ENCODE assay signal across 11 cellular contexts in the genomic region with DNA sequence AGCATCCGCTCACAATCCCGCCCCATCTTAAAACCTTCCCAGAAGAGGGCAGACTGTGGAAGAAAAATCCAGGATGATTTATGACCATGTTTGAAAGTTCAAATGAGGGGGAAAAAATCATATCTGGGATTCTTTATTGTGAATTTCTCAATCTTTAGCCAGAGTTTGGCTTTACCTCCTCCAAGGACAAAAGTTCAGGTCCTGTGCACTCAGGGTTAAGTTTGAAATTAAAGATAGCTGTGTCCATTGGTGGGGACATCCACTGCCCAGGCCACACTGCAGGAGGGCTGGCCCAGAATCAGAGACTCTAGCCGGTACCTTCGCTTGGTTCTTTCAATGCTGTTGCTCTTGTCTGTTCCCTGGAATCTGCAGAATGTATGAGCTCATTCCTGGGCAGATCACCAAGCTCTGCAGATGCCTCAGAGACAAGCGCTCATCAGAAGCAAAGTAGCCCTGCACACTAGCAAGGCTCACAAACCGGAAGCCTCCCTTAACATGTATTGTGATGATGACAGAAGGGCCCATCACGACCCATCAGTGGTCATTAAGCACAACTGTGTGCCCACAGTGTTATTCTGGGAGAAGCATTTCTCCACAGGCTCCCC.
DNase-seq lines count a peak whose midpoint lies in the region; ATAC-seq and TF ChIP-seq lines count a peak whose summit lies in the region.
"Had no signal": no experiment of that assay in that cellular context is flagged by ENCODE, and none has a peak within 500 bp of the region (broad histone marks: within the 10 kb centered on the region; RNA-seq: fewer than 3 reads in every experiment).

No MANE protein-coding gene starts in this region.

- no peak overlapping the region for H4K91ac ChIP-seq in neuronal stem cell (ENCODE audit: low read depth, low read length, poor library complexity)

- H3K36me3 ChIP-seq in right lobe of liver (no peaks in the 10 kb centered on the region), transverse colon (no peaks in the 10 kb centered on the region), neuronal stem cell (replicated peaks in 1 of 2; ENCODE audit: control insufficient read depth in 2 of 2, insufficient read depth in 2 of 2, low read length in 2 of 2) (no peaks in the 10 kb centered on the region)

- no peak overlapping the region for H2BK12ac ChIP-seq in neuronal stem cell (ENCODE audit: low read length)

- TF ChIP-seq POLR2A in right lobe of liver (IDR thresholded peaks at IDR 0.05) (no peak), transverse colon (IDR thresholded peaks at IDR 0.05) (no peak)

- no peak overlapping the region for H3K4ac ChIP-seq in neuronal stem cell (ENCODE audit: low read length)

- H2BK120ac ChIP-seq in neuronal stem cell (ENCODE audit: low read depth, low read length) = no peak overlapping the region

- H3K79me1 ChIP-seq in neuronal stem cell (ENCODE audit: low read depth, low read length) = no peaks in the 10 kb centered on the region

- H3K27ac ChIP-seq in right lobe of liver (no peak overlapping the region), transverse colon (peak overlapping the region in 1 of 4 donors; percentile 7), neuronal stem cell (replicated peaks; ENCODE audit: low read length) (no peak overlapping the region)

- WGBS in right lobe of liver (ENCODE audit: insufficient coverage, low coverage, low lambda C conversion rate, missing lambda C conversion rate) = 66% methylated on average over 3 of the region's 7 CpGs
- 59% methylated on average over 7 of the region's 7 CpGs; no CpG with 5 or more reads in 1 of the 2 donors for WGBS in transverse colon (ENCODE audit: low coverage in 1 of 2), 2 donors
- no CpG with 5 or more reads among the region's 7 CpGs for WGBS in neuronal stem cell (ENCODE audit: extremely low coverage in 2 of 2, insufficient read length in 2 of 2, insufficient replicate concordance in 1 of 2), 2 donors

- no peak overlapping the region for H3K14ac ChIP-seq in neuronal stem cell (ENCODE audit: low read length)

- H3K36me3 Mint-ChIP-seq in chondrocyte (ENCODE audit: low read depth) = no peaks in the 10 kb centered on the region
- H3K36me3 Mint-ChIP-seq in endothelial cell (ENCODE audit: low read depth, unreplicated experiment) = no peaks in the 10 kb centered on the region

- H3K4me2 ChIP-seq in neuronal stem cell (ENCODE audit: insufficient read depth, low read length, poor library complexity, severe bottlenecking) = no peak overlapping the region

- intact Hi-C loops in right lobe of liver (cut with DNase I) (no loop called here), transverse colon (cut with DNase I; ENCODE audit: low total_unique reads) (no loop called here)

- H3K4me3 Mint-ChIP-seq in chondrocyte (ENCODE audit: unreplicated experiment) = no peak overlapping the region
- no peak overlapping the region for H3K4me3 Mint-ChIP-seq in endothelial cell (ENCODE audit: unreplicated experiment)
- H3K4me3 Mint-ChIP-seq: activated T-cell treated with anti-CD3 and anti-CD28 coated beads, Interleukin-2, amount 50 U/mL, for 72 hours had no signal

- H2AK5ac ChIP-seq in neuronal stem cell (ENCODE audit: low read depth, low read length) = no peak overlapping the region

- H3K9ac ChIP-seq in neuronal stem cell (ENCODE audit: low read depth, low read length, poor library complexity) = no peak overlapping the region

- H3K18ac ChIP-seq in neuronal stem cell (ENCODE audit: low read length) = no peak overlapping the region

- H3K4me1 ChIP-seq in right lobe of liver (peaks cover 0 to 11% (median 0%) of the 10 kb centered on the region in 4 donors), transverse colon (peaks cover 0 to 6% (median 0%) of the 10 kb centered on the region in 4 donors), neuronal stem cell (ENCODE audit: control insufficient read depth in 2 of 2, insufficient read depth in 1 of 2, low read depth in 1 of 2, low read length in 2 of 2) (peaks cover 0 to 1% of the 10 kb centered on the region in 2 donors)

- H3K23ac ChIP-seq in neuronal stem cell (ENCODE audit: low read depth, low read length, poor library complexity) = no peak overlapping the region

- no peak overlapping the region for H2BK15ac ChIP-seq in neuronal stem cell (ENCODE audit: low read length)

- H3K27me3 ChIP-seq in right lobe of liver (no peaks in the 10 kb centered on the region), transverse colon (no peaks in the 10 kb centered on the region), neuronal stem cell (ENCODE audit: control insufficient read depth in 3 of 3, insufficient read depth in 3 of 3, low read depth in 1 of 3, low read length in 3 of 3) (no peaks in the 10 kb centered on the region)

- H3K27ac Mint-ChIP-seq in chondrocyte (ENCODE audit: unreplicated experiment) = peak overlapping the region; percentile 71
- H3K27ac Mint-ChIP-seq in endothelial cell (ENCODE audit: unreplicated experiment) = no peak overlapping the region
- H3K27ac Mint-ChIP-seq: activated T-cell treated with anti-CD3 and anti-CD28 coated beads, Interleukin-2, amount 50 U/mL, for 72 hours had no signal

- no peak overlapping the region for H2AFZ ChIP-seq in neuronal stem cell (ENCODE audit: low read length)

- no peak overlapping the region for H2BK5ac ChIP-seq in neuronal stem cell (ENCODE audit: low read length)

- no peaks in the 10 kb centered on the region for H3K27me3 Mint-ChIP-seq in chondrocyte (ENCODE audit: low read depth)
- H3K27me3 Mint-ChIP-seq in endothelial cell (ENCODE audit: unreplicated experiment) = peaks cover 4% of the 10 kb centered on the region

- ATAC-seq in right lobe of liver = peak in 3 of 4 donors; percentile 19 to 60 (median 31)
- ATAC-seq: activated T-cell treated with anti-CD3 and anti-CD28 coated beads, Interleukin-2, amount 50 U/mL, for 72 hours had no signal

- H3K4me1 Mint-ChIP-seq in chondrocyte (ENCODE audit: low read depth) (peaks cover 9% of the 10 kb centered on the region), endothelial cell (ENCODE audit: unreplicated experiment) (peaks cover 8% of the 10 kb centered on the region)

- no peak for TF ChIP-seq CTCF in chondrocyte (IDR thresholded peaks at IDR 0.05)
- no peak for TF ChIP-seq CTCF in right lobe of liver (IDR thresholded peaks at IDR 0.05)
- no peak for TF ChIP-seq CTCF in transverse colon (IDR thresholded peaks at IDR 0.05)
- no peak for TF ChIP-seq CTCF in endothelial cell (IDR thresholded peaks at IDR 0.05; ENCODE audit: unreplicated experiment)

- TF ChIP-seq EP300 in transverse colon (IDR thresholded peaks at IDR 0.05; ENCODE audit: low read depth) = no peak

- in situ Hi-C loops in transverse colon (cut with MboI; ENCODE audit: low pct_ligation_motif_present in 1 of 4, low pct_unique_long_range_greater_than_20kb in 1 of 4, low sequenced_read_pairs in 3 of 4) = no loop called here

- no peak overlapping the region for H4K8ac ChIP-seq in neuronal stem cell (ENCODE audit: low read depth, low read length)

- H3K9me3 Mint-ChIP-seq in chondrocyte (ENCODE audit: low read depth) (peaks cover 3% of the 10 kb centered on the region), endothelial cell (ENCODE audit: unreplicated experiment) (no peaks in the 10 kb centered on the region)
- H3K9me3 Mint-ChIP-seq: activated T-cell treated with anti-CD3 and anti-CD28 coated beads, Interleukin-2, amount 50 U/mL, for 72 hours had no signal

- no peaks in the 10 kb centered on the region for H3K9me3 ChIP-seq in right lobe of liver
- no peaks in the 10 kb centered on the region for H3K9me3 ChIP-seq in transverse colon
- no peaks in the 10 kb centered on the region for H3K9me3 ChIP-seq in neuronal stem cell (replicated peaks in 1 of 2; ENCODE audit: control insufficient read depth in 2 of 2, insufficient read depth in 1 of 2, low read depth in 1 of 2, low read length in 2 of 2)

- peak; percentile 85 for DNase-seq in NCI-H748 (lab: John Stamatoyannopoulos, UW; ENCODE audit: unreplicated experiment)
- DNase-seq in NCI-H748 treated with DMSO at 0.1 percent for 48 hours (lab: John Stamatoyannopoulos, UW) = no peak
- no peak for DNase-seq in chondrocyte (ENCODE audit: low spot score)
- DNase-seq in right lobe of liver = no peak
- peak; percentile 9 for DNase-seq in transverse colon
- no peak for DNase-seq in endothelial cell (ENCODE audit: low spot score)
- no peak for DNase-seq in neuronal stem cell (ENCODE audit: low spot score)
- DNase-seq in cortex of kidney (lab: John Stamatoyannopoulos, UW) = no peak
- DNase-seq: activated T-cell treated with anti-CD3 and anti-CD28 coated beads, Interleukin-2, amount 50 U/mL, for 72 hours; GDM1; NCI-H2081 had no signal

- H3K4me3 ChIP-seq in right lobe of liver (no peak overlapping the region), transverse colon (no peak overlapping the region), neuronal stem cell (ENCODE audit: low read length in 2 of 2) (no peak overlapping the region)

Comparison
In these comparisons a context has a peak if more than half of its experiments do, and no peak if none do; other contexts are left out.
1. DNase-seq: peak in NCI-H748 (single experiment) and transverse colon (single experiment); none in NCI-H748 treated with DMSO at 0.1 percent for 48 hours (single experiment), chondrocyte (single experiment), right lobe of liver (0 of 3), endothelial cell (single experiment), neuronal stem cell (single experiment) and cortex of kidney (single experiment).